In the genomic region with DNA sequence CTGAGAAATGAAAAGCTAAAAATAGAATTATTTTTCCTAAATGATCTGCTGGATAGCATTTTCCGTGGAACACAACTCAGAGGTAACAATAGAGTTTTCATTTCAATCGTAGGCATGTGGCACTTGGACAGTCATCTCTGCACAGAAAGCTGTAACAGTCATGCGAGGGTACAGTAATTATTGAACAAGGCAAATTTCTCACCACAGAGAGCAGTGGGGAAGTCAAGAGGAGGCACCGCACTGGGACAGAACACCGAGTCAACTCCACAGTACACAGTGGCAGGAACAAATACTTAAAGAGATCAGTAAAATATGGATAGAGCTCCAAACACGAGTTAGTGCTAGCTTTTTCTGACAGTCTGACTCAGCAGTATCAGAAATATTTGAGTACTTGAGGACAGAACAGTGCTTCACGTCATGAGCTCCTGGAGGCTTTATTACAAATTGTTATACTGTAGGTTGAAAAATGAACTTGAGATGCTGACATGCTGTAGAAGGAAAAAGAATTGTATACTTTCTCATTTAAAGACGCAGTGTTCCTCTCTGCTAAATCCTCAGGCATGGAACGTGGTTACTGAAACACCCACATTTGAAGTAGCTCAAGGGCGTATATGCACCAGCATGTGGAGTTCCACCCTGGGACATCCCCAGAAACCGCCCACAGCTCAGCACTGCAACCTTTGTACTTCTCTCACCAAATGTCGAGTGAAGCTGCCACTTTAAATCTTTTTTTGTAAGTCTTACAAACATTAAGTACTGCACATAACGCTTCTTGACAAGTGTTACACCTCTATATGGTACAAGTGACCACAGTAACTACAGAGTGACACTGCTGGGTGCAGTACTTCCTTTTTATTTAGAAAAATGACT, we compare ENCODE assay signal across 11 cellular contexts. TPM values are rescaled to one million over a fixed set of nuclear protein-coding genes. Genes with fewer than 3 reads are reported as not detected.
DNase-seq lines count a peak whose midpoint lies in the region; ATAC-seq and TF ChIP-seq lines count a peak whose summit lies in the region.
"Had no signal": no experiment of that assay in that cellular context is flagged by ENCODE, and none has a peak within 500 bp of the region (broad histone marks: within the 10 kb centered on the region; RNA-seq: fewer than 3 reads in every experiment).

No MANE protein-coding gene starts in this region.

- H3K9me3 Mint-ChIP-seq in natural killer cell treated with Interleukin-12 subunit alpha and Interleukin-12 subunit beta and Interleukin-15 and Interleukin-18, amount 100 ng/mL, for 72 hours, result no peaks in the 10 kb centered on the region
- H3K9me3 Mint-ChIP-seq: activated B cell treated with CpG ODN at 0.5 μM for 24 hours, mesothelial cell of epicardium had no signal

- no peaks in the 10 kb centered on the region for H3K27me3 ChIP-seq in upper lobe of right lung
- no peaks in the 10 kb centered on the region for H3K27me3 ChIP-seq in uterus
- no peaks in the 10 kb centered on the region for H3K27me3 ChIP-seq in tibial artery
- H3K27me3 ChIP-seq: BLaER1 had no signal

- H3K4me1 ChIP-seq in upper lobe of right lung (no peaks in the 10 kb centered on the region), uterus (no peaks in the 10 kb centered on the region), tibial artery (no peaks in the 10 kb centered on the region)

- peak; percentile 24 for ATAC-seq in left ventricle myocardium superior
- ATAC-seq in left cardiac atrium, result no peak
- ATAC-seq in natural killer cell treated with Interleukin-12 subunit alpha and Interleukin-12 subunit beta and Interleukin-15 and Interleukin-18, amount 100 ng/mL, for 72 hours, result peak; percentile 62 to 70
- peak; percentile 54 for ATAC-seq in upper lobe of right lung

- intact Hi-C loops in left ventricle myocardium superior (cut with micrococcal nuclease) (no loop called here), left cardiac atrium (cut with DNase I) (no loop called here), upper lobe of right lung (cut with DNase I) (no loop called here), uterus (cut with DNase I; ENCODE audit: low total_unique reads) (no loop called here), tibial artery (cut with DNase I; ENCODE audit: low total_unique reads) (no loop called here)

- H3K27ac ChIP-seq in upper lobe of right lung (peak overlapping the region; percentile 33), uterus (no peak overlapping the region), tibial artery (no peak overlapping the region)
- H3K27ac ChIP-seq: BLaER1 had no signal

- peaks cover 79% of the 10 kb centered on the region for H3K36me3 ChIP-seq in upper lobe of right lung
- no peaks in the 10 kb centered on the region for H3K36me3 ChIP-seq in uterus
- peaks cover 56 to 95% (median 76%) of the 10 kb centered on the region in 3 donors for H3K36me3 ChIP-seq in tibial artery

- no peak for TF ChIP-seq POLR2A in uterus (IDR thresholded peaks at IDR 0.05)

- TF ChIP-seq CTCF in upper lobe of right lung (IDR thresholded peaks at IDR 0.05) (no peak), uterus (IDR thresholded peaks at IDR 0.05) (no peak), tibial artery (IDR thresholded peaks at IDR 0.05) (no peak)

- peaks cover 14% of the 10 kb centered on the region for H3K36me3 Mint-ChIP-seq in natural killer cell treated with Interleukin-12 subunit alpha and Interleukin-12 subunit beta and Interleukin-15 and Interleukin-18, amount 100 ng/mL, for 72 hours

- peaks cover 90 to 95% of the 10 kb centered on the region in 2 donors for H3K4me1 Mint-ChIP-seq in natural killer cell treated with Interleukin-12 subunit alpha and Interleukin-12 subunit beta and Interleukin-15 and Interleukin-18, amount 100 ng/mL, for 72 hours (ENCODE audit: low read depth in 2 of 2)
- H3K4me1 Mint-ChIP-seq: activated B cell treated with CpG ODN at 0.5 μM for 24 hours, mesothelial cell of epicardium had no signal

- no peaks in the 10 kb centered on the region for H3K27me3 Mint-ChIP-seq in natural killer cell treated with Interleukin-12 subunit alpha and Interleukin-12 subunit beta and Interleukin-15 and Interleukin-18, amount 100 ng/mL, for 72 hours
- H3K27me3 Mint-ChIP-seq: activated B cell treated with CpG ODN at 0.5 μM for 24 hours had no signal

- H3K4me3 Mint-ChIP-seq in natural killer cell treated with Interleukin-12 subunit alpha and Interleukin-12 subunit beta and Interleukin-15 and Interleukin-18, amount 100 ng/mL, for 72 hours, result peak overlapping the region; percentile 78
- H3K4me3 Mint-ChIP-seq: activated B cell treated with CpG ODN at 0.5 μM for 24 hours, mesothelial cell of epicardium had no signal

- peak overlapping the region; percentile 90 to 93 for H3K27ac Mint-ChIP-seq in natural killer cell treated with Interleukin-12 subunit alpha and Interleukin-12 subunit beta and Interleukin-15 and Interleukin-18, amount 100 ng/mL, for 72 hours
- H3K27ac Mint-ChIP-seq: activated B cell treated with CpG ODN at 0.5 μM for 24 hours, mesothelial cell of epicardium had no signal

- H3K4me3 ChIP-seq in upper lobe of right lung, result no peak overlapping the region
- no peak overlapping the region for H3K4me3 ChIP-seq in uterus
- H3K4me3 ChIP-seq in tibial artery, result no peak overlapping the region
- H3K4me3 ChIP-seq: BLaER1 had no signal

- DNase-seq in left ventricle myocardium superior, result no peak
- DNase-seq in left cardiac atrium, result no peak
- peak; percentile 60 to 69 for DNase-seq in activated T-cell treated with anti-CD3 and anti-CD28 coated beads, Interleukin-2, amount 50 U/mL, for 48 hours
- DNase-seq in natural killer cell treated with Interleukin-12 subunit alpha and Interleukin-12 subunit beta and Interleukin-15 and Interleukin-18, amount 100 ng/mL, for 72 hours (ENCODE audit: low spot score), result peak; percentile 85
- peak; percentile 45 for DNase-seq in upper lobe of right lung
- no peak for DNase-seq in uterus
- no peak for DNase-seq in GM19238 (ENCODE audit: insufficient read length, low spot score)
- no peak for DNase-seq in tibial artery
- DNase-seq: activated B cell treated with CpG ODN at 0.5 μM for 24 hours had no signal

- H3K9me3 ChIP-seq in upper lobe of right lung (no peaks in the 10 kb centered on the region), uterus (no peaks in the 10 kb centered on the region), tibial artery (no peaks in the 10 kb centered on the region)
- H3K9me3 ChIP-seq: BLaER1 had no signal

RNA-seq across cellular contexts. Expression of a gene that starts 27.4 kb away (rescaled TPM):
- total RNA-seq in left ventricle myocardium superior (3.2 TPM), left cardiac atrium (1 to 10 TPM; 4.6 to 5.3 TPM), upper lobe of right lung (6.7 TPM), uterus (10 to 100 TPM in 1 of 4 donors, 1 to 10 TPM in 3; 2.3 to 13.7 (median 7.6) TPM)
- total RNA-seq in natural killer cell treated with Interleukin-12 subunit alpha and Interleukin-12 subunit beta and Interleukin-15 and Interleukin-18, amount 100 ng/mL, for 72 hours, result 10 to 100 TPM; 14.2 to 19.0 TPM

Comparison
In these comparisons a context has a peak if more than half of its experiments do, and no peak if none do; other contexts are left out.
1. ATAC-seq: peak in left ventricle myocardium superior (single experiment), natural killer cell treated with Interleukin-12 subunit alpha and Interleukin-12 subunit beta and Interleukin-15 and Interleukin-18, amount 100 ng/mL, for 72 hours (2 of 2) and upper lobe of right lung (single experiment); none in left cardiac atrium (0 of 2).
2. DNase-seq: peak in activated T-cell treated with anti-CD3 and anti-CD28 coated beads, Interleukin-2, amount 50 U/mL, for 48 hours (2 of 2), natural killer cell treated with Interleukin-12 subunit alpha and Interleukin-12 subunit beta and Interleukin-15 and Interleukin-18, amount 100 ng/mL, for 72 hours (single experiment) and upper lobe of right lung (single experiment); none in left ventricle myocardium superior (single experiment), left cardiac atrium (single experiment), uterus (0 of 2), GM19238 (single experiment) and tibial artery (0 of 2).